ENCODE assay signal across 25 cellular contexts in genomic region chr18:48323151-48323550, GRCh38.
"Had no signal": no experiment of that assay in that cellular context is flagged by ENCODE, and none has a peak within 500 bp of the region (broad histone marks: within the 10 kb centered on the region; RNA-seq: fewer than 3 reads in every experiment).

No MANE protein-coding gene starts in this region.

- H3K4me3 ChIP-seq: left lung, lower lobe of right lung, neural progenitor cell, right atrium auricular region, right lobe of liver, skin epidermis, suprapubic skin, thoracic aorta, tibial artery, vagina had no signal

- H3K27me3 ChIP-seq: left lung, neural progenitor cell, neutrophil, right atrium auricular region, right lobe of liver, suprapubic skin, tibial artery, vagina had no signal

- ATAC-seq: left colon; left lung; lower lobe of right lung; natural killer cell; right lobe of liver; stimulated activated effector memory CD8-positive, alpha-beta T cell treated with anti-CD3 and anti-CD28 coated beads, Interleukin-12 subunit alpha, Interleukin-12 subunit beta, amount 100 ng/mL, for 72 hours had no signal

- DNase-seq: hippocampal formation; kidney; left colon; left lung; lower lobe of right lung; mesendoderm; naive B cell; natural killer cell; nephron progenitor cell; occipital lobe; right lobe of liver; stimulated activated CD4-positive, alpha-beta T cell treated with anti-CD3 and anti-CD28 coated beads, Interleukin-12 subunit alpha, Interleukin-12 subunit beta, amount 100 ng/mL, for 4 hours; stimulated activated CD4-positive, alpha-beta T cell treated with anti-CD3 and anti-CD28 coated beads, Interleukin-15, amount 100 ng/mL, for 24 hours; stimulated activated CD4-positive, alpha-beta T cell treated with anti-CD3 and anti-CD28 coated beads, Interleukin-4, amount 100 ng/mL, for 24 hours; stimulated activated naive CD4-positive, alpha-beta T cell; tibial artery had no signal

- H3K36me3 ChIP-seq: left lung, lower lobe of right lung, neural progenitor cell, neutrophil, right atrium auricular region, right lobe of liver, suprapubic skin, thoracic aorta, tibial artery, vagina had no signal

- FAIRE-seq: kidney had no signal

- H3K27ac ChIP-seq: left lung, lower lobe of right lung, neural progenitor cell, neutrophil, parathyroid adenoma, right atrium auricular region, right lobe of liver, skin epidermis, suprapubic skin, thoracic aorta, tibial artery, vagina had no signal
